Comparison of ENCODE assay signal across 28 cellular contexts in genomic region chr14:43175896-43176295, GRCh38.
"Had no signal": no experiment of that assay in that cellular context is flagged by ENCODE, and none has a peak within 500 bp of the region (broad histone marks: within the 10 kb centered on the region; RNA-seq: fewer than 3 reads in every experiment).

No MANE protein-coding gene starts in this region.

- H3K4me1 ChIP-seq: neural progenitor cell, pancreas, prostate gland, right atrium auricular region, spleen, stomach, thyroid gland, tibial nerve, upper lobe of left lung, vagina had no signal

- H3K4me3 ChIP-seq: neural progenitor cell, pancreas, prostate gland, right atrium auricular region, skin epidermis, smooth muscle cell, spleen, stomach, thoracic aorta, thyroid gland, tibial nerve, upper lobe of left lung, vagina had no signal

- H3K36me3 ChIP-seq: neural progenitor cell, neutrophil, pancreas, prostate gland, right atrium auricular region, spleen, stomach, thoracic aorta, thyroid gland, tibial nerve, upper lobe of left lung, vagina had no signal

- ATAC-seq: naive thymus-derived CD4-positive, alpha-beta T cell; natural killer cell; pancreas; sciatic nerve; stimulated activated memory B cell treated with anti-CD40 and anti-IgM and Interleukin-4, amounts not matched to agents 10 μg/mL and 1 μg/mL and 100 μg/mL, for 72 hours had no signal

- FAIRE-seq: urothelium cell line had no signal

- H3K27ac ChIP-seq: neural progenitor cell, neutrophil, pancreas, prostate gland, right atrium auricular region, skin epidermis, spleen, stomach, thoracic aorta, thyroid gland, tibial nerve, upper lobe of left lung, vagina had no signal

- H3K9me3 ChIP-seq: neutrophil, pancreas, prostate gland, right atrium auricular region, stomach, thoracic aorta, thyroid gland, tibial nerve, upper lobe of left lung, vagina had no signal

- H3K27me3 ChIP-seq: neural progenitor cell, neutrophil, pancreas, right atrium auricular region, spleen, stomach, thyroid gland, tibial nerve, upper lobe of left lung, vagina had no signal

- H3K9ac ChIP-seq: neural progenitor cell had no signal

- H3K4me2 ChIP-seq: neural progenitor cell, smooth muscle cell had no signal

- H2AFZ ChIP-seq: neural progenitor cell had no signal

- DNase-seq: naive thymus-derived CD4-positive, alpha-beta T cell; natural killer cell; nucleus accumbens; pancreas; retina; spleen; stimulated activated CD4-positive, alpha-beta T cell treated with anti-CD3 and anti-CD28 coated beads, Interleukin-12 subunit alpha, Interleukin-12 subunit beta, amount 100 ng/mL, for 4 hours; stimulated activated CD4-positive, alpha-beta T cell treated with anti-CD3 and anti-CD28 coated beads, Interleukin-1b, Interleukin-23, amount 100 ng/mL, for 48 hours; stimulated activated CD4-positive, alpha-beta T cell treated with anti-CD3 and anti-CD28 coated beads, Interleukin-4, amount 100 ng/mL, for 1 hour; stimulated activated CD4-positive, alpha-beta T cell treated with anti-CD3 and anti-CD28 coated beads, Interleukin-4, amount 100 ng/mL, for 4 hours; stimulated activated CD8-positive, alpha-beta memory T cell treated with anti-CD3 and anti-CD28 coated beads, Interleukin-4, amount 100 ng/mL, for 48 hours; stimulated activated naive CD4-positive, alpha-beta T cell treated with Interleukin-2 at 50 U/mL for 16 hours; stomach; thyroid gland; trophoblast cell; upper lobe of left lung had no signal
